ENCODE assay signal across 21 cellular contexts in the genomic region with DNA sequence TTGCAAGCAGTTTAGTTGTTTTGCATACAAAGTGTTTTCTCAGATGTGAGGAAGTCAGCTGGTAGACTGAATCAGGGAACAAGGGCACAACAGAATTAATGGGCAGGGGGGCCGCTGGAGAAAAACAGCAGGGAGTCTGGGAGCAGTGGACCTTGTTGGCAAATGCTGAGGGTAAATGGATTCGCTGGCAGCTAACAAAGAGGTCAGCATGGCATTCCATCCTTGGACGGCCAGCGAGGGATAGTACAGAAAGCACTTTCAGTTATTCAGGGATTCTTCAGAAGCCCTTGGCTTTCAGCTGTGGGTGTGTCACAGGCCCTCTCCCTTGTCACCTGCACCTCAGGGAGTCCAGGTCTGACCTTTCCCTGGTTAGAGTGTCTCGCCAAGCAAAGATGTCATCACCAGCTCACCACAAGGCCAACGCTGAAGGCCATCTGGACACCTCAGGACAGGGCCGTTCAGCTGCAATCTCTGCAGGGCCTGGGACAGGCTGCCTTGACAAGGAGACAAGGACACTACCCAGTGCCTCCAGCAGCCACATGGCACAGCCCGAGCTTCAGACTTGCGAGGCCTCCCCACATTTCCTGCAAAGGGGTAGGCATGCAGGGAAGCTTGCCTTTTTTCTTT.
"Had no signal": no experiment of that assay in that cellular context is flagged by ENCODE, and none has a peak within 500 bp of the region (broad histone marks: within the 10 kb centered on the region; RNA-seq: fewer than 3 reads in every experiment).

No MANE protein-coding gene starts in this region.

- DNase-seq: activated CD4-positive, alpha-beta T cell treated with anti-CD3 and anti-CD28 coated beads for 4 hours; activated CD4-positive, alpha-beta T cell treated with anti-CD3 and anti-CD28 coated beads, Interleukin-2, amount 50 U/mL, for 48 hours; activated CD4-positive, CD25-positive, alpha-beta regulatory T cell; activated CD8-positive, alpha-beta memory T cell treated with anti-CD3 and anti-CD28 coated beads, Interleukin-2, amount 50 U/mL, for 48 hours; activated naive CD4-positive, alpha-beta T cell treated with anti-CD3 and anti-CD28 coated beads, Interleukin-2, amount 50 U/mL, for 16 hours; activated T-cell treated with anti-CD3 and anti-CD28 coated beads, Interleukin-2, amount 50 U/mL, for 4 hours; cerebellar nuclear complex; endodermal cell; esophagus squamous epithelium; lower lobe of right lung; naive thymus-derived CD8-positive, alpha-beta T cell; stimulated activated CD4-positive, alpha-beta T cell treated with anti-CD3 and anti-CD28 coated beads, Interleukin-2, amount 100 ng/mL, for 24 hours; stomach; T-helper 9 cell had no signal

- H3K4me1 ChIP-seq: ascending aorta, gastrocnemius medialis, suprapubic skin, tibial nerve had no signal

- H3K27me3 ChIP-seq: ascending aorta, gastrocnemius medialis, stomach, suprapubic skin, tibial nerve had no signal

- H3K4me3 ChIP-seq: ascending aorta, coronary artery, esophagus squamous epithelium, gastrocnemius medialis, lower lobe of right lung, skin epidermis, stomach, suprapubic skin, tibial nerve had no signal

- H3K9me3 ChIP-seq: ascending aorta, gastrocnemius medialis, lower lobe of right lung, suprapubic skin had no signal

- H3K36me3 ChIP-seq: ascending aorta, esophagus squamous epithelium, gastrocnemius medialis, lower lobe of right lung, stomach, suprapubic skin, tibial nerve had no signal

- H3K27ac ChIP-seq: ascending aorta, coronary artery, esophagus squamous epithelium, gastrocnemius medialis, lower lobe of right lung, skin epidermis, stomach, suprapubic skin, tibial nerve had no signal

- ATAC-seq: activated T-cell treated with anti-CD3 and anti-CD28 coated beads, Interleukin-2, amount 50 U/mL, for 4 hours; lower lobe of right lung; naive thymus-derived CD8-positive, alpha-beta T cell; stimulated activated memory B cell treated with anti-CD40 and anti-IgM and Interleukin-4, amounts not matched to agents 10 μg/mL and 1 μg/mL and 100 μg/mL, for 72 hours had no signal
